ENCODE assay signal across 7 cellular contexts in the genomic region with DNA sequence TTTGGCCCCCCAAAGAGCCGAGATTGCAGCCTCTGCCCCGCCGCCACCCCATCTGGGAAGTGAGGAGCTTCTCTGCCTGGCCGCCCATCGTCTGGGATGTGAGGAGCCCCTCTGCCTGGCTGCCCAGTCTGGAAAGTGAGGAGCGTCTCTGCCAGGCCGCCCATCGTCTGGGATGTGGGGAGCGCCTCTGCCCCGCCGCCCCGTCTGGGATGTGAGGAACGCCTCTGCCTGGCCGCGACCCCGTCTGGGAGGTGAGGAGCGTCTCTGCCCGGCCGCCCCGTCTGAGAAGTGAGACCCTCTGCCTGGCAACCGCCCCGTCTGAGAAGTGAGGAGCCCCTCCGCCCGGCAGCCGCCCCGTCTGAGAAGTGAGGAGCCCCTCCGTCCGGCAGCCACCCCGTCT. TPM values are rescaled to one million over a fixed set of nuclear protein-coding genes. Genes with fewer than 3 reads are reported as not detected.
DNase-seq lines count a peak whose midpoint lies in the region; ATAC-seq and TF ChIP-seq lines count a peak whose summit lies in the region.
"Not testable (repeated sequence)": the region's sequence is repeated elsewhere in the genome, so short reads cannot be mapped to it uniquely, and the experiment has no call there.

No MANE protein-coding gene starts in this region.

- peaks cover 15% of the 10 kb centered on the region for H3K4me1 Mint-ChIP-seq in Calu3 (ENCODE audit: low read depth, unreplicated experiment)
- H3K4me1 Mint-ChIP-seq in activated B cell treated with CpG ODN at 0.5 μM for 24 hours: peaks cover 46% of the 10 kb centered on the region
- H3K4me1 Mint-ChIP-seq in activated T-cell treated with anti-CD3 and anti-CD28 coated beads, Interleukin-2, amount 50 U/mL, for 4 hours (ENCODE audit: low read depth): peaks cover 30% of the 10 kb centered on the region
- H3K4me1 Mint-ChIP-seq in activated naive CD8-positive, alpha-beta T cell treated with anti-CD3 and anti-CD28 coated beads for 36 hours: peaks cover 24% of the 10 kb centered on the region
- peaks cover 25 to 30% of the 10 kb centered on the region in 2 donors for H3K4me1 Mint-ChIP-seq in natural killer cell treated with Interleukin-12 subunit alpha and Interleukin-12 subunit beta and Interleukin-15 and Interleukin-18, amount 100 ng/mL, for 72 hours (ENCODE audit: low read depth in 2 of 2)

- H3K27me3 ChIP-seq in RWPE2 (ENCODE audit: insufficient read depth, poor library complexity, severe bottlenecking): not testable (repeated sequence)

- not testable (repeated sequence) for BruUV-seq in Calu3 (replicated peaks; lab: Mats Ljungman, UMichigan)

- H3K4me3 Mint-ChIP-seq in Calu3 (ENCODE audit: low read depth, unreplicated experiment): peak overlapping the region; percentile 98
- H3K4me3 Mint-ChIP-seq in activated B cell treated with CpG ODN at 0.5 μM for 24 hours: peak overlapping the region; percentile 98
- H3K4me3 Mint-ChIP-seq in activated T-cell treated with anti-CD3 and anti-CD28 coated beads, Interleukin-2, amount 50 U/mL, for 4 hours: peak overlapping the region; percentile 93
- H3K4me3 Mint-ChIP-seq in activated naive CD8-positive, alpha-beta T cell treated with anti-CD3 and anti-CD28 coated beads for 36 hours: peak overlapping the region; percentile 88
- H3K4me3 Mint-ChIP-seq in natural killer cell treated with Interleukin-12 subunit alpha and Interleukin-12 subunit beta and Interleukin-15 and Interleukin-18, amount 100 ng/mL, for 72 hours: peak overlapping the region; percentile 100

- ATAC-seq in RWPE2 (ENCODE audit: low read depth); activated B cell treated with CpG ODN at 0.5 μM for 24 hours (ENCODE audit: low read depth); activated T-cell treated with anti-CD3 and anti-CD28 coated beads, Interleukin-2, amount 50 U/mL, for 4 hours; natural killer cell treated with Interleukin-12 subunit alpha and Interleukin-12 subunit beta and Interleukin-15 and Interleukin-18, amount 100 ng/mL, for 72 hours: not testable (repeated sequence)

- not testable (repeated sequence) for TF ChIP-seq CTCF in Calu3 (IDR thresholded peaks at IDR 0.05; ENCODE audit: unreplicated experiment); RWPE2 (IDR thresholded peaks at IDR 0.05; ENCODE audit: poor library complexity, severe bottlenecking); activated B cell treated with CpG ODN at 0.5 μM for 24 hours (IDR thresholded peaks at IDR 0.05)

- not testable (repeated sequence) for DNase-seq in Calu3; RWPE2 (ENCODE audit: low spot score); activated B cell treated with CpG ODN at 0.5 μM for 24 hours; activated T-cell treated with anti-CD3 and anti-CD28 coated beads, Interleukin-2, amount 50 U/mL, for 4 hours; activated naive CD8-positive, alpha-beta T cell treated with anti-CD3 and anti-CD28 coated beads for 36 hours; natural killer cell treated with Interleukin-12 subunit alpha and Interleukin-12 subunit beta and Interleukin-15 and Interleukin-18, amount 100 ng/mL, for 72 hours (ENCODE audit: low spot score)

- peaks cover 48% of the 10 kb centered on the region for H3K36me3 Mint-ChIP-seq in Calu3 (ENCODE audit: insufficient read depth, unreplicated experiment)
- peaks cover 23% of the 10 kb centered on the region for H3K36me3 Mint-ChIP-seq in activated B cell treated with CpG ODN at 0.5 μM for 24 hours (ENCODE audit: low read depth)
- H3K36me3 Mint-ChIP-seq in activated T-cell treated with anti-CD3 and anti-CD28 coated beads, Interleukin-2, amount 50 U/mL, for 4 hours (ENCODE audit: insufficient read depth): not testable (repeated sequence)
- H3K36me3 Mint-ChIP-seq in activated naive CD8-positive, alpha-beta T cell treated with anti-CD3 and anti-CD28 coated beads for 36 hours: peaks cover 39% of the 10 kb centered on the region
- peaks cover 17% of the 10 kb centered on the region for H3K36me3 Mint-ChIP-seq in natural killer cell treated with Interleukin-12 subunit alpha and Interleukin-12 subunit beta and Interleukin-15 and Interleukin-18, amount 100 ng/mL, for 72 hours

- not testable (repeated sequence) for H3K27ac Mint-ChIP-seq in Calu3 (ENCODE audit: unreplicated experiment)
- peak overlapping the region; percentile 99 for H3K27ac Mint-ChIP-seq in activated B cell treated with CpG ODN at 0.5 μM for 24 hours
- H3K27ac Mint-ChIP-seq in activated naive CD8-positive, alpha-beta T cell treated with anti-CD3 and anti-CD28 coated beads for 36 hours: peak overlapping the region; percentile 100
- peak overlapping the region in 1 of 2 donors; percentile 99 for H3K27ac Mint-ChIP-seq in natural killer cell treated with Interleukin-12 subunit alpha and Interleukin-12 subunit beta and Interleukin-15 and Interleukin-18, amount 100 ng/mL, for 72 hours

- POLR2A ChIA-PET in activated B cell treated with CpG ODN at 0.5 μM for 24 hours (lab: Charles Lee): interaction anchor here (2.2 to 2.9 kb wide), 2 partner anchors 38 to 72 kb away, joined by 14 to 39 read pairs; partner anchors contain the start of genes ZFP82 and ZNF260

- not testable (repeated sequence) for H3K27me3 Mint-ChIP-seq in Calu3 (ENCODE audit: unreplicated experiment); activated B cell treated with CpG ODN at 0.5 μM for 24 hours; activated T-cell treated with anti-CD3 and anti-CD28 coated beads, Interleukin-2, amount 50 U/mL, for 4 hours (ENCODE audit: low read depth); activated naive CD8-positive, alpha-beta T cell treated with anti-CD3 and anti-CD28 coated beads for 36 hours; natural killer cell treated with Interleukin-12 subunit alpha and Interleukin-12 subunit beta and Interleukin-15 and Interleukin-18, amount 100 ng/mL, for 72 hours

- intact Hi-C loops in Calu3 (cut with micrococcal nuclease; ENCODE audit: unreplicated experiment); activated B cell treated with CpG ODN at 0.5 μM for 24 hours (cut with micrococcal nuclease): not testable (repeated sequence)

- H3K9me3 Mint-ChIP-seq in Calu3 (ENCODE audit: low read depth, unreplicated experiment); activated B cell treated with CpG ODN at 0.5 μM for 24 hours; natural killer cell treated with Interleukin-12 subunit alpha and Interleukin-12 subunit beta and Interleukin-15 and Interleukin-18, amount 100 ng/mL, for 72 hours: not testable (repeated sequence)
- H3K9me3 Mint-ChIP-seq in activated T-cell treated with anti-CD3 and anti-CD28 coated beads, Interleukin-2, amount 50 U/mL, for 4 hours: peaks cover 18% of the 10 kb centered on the region
- H3K9me3 Mint-ChIP-seq in activated naive CD8-positive, alpha-beta T cell treated with anti-CD3 and anti-CD28 coated beads for 36 hours: peaks cover 17% of the 10 kb centered on the region

- peak overlapping the region; percentile 96 for H3K4me3 ChIP-seq in RWPE2 (ENCODE audit: severe bottlenecking)

- peaks cover 19% of the 10 kb centered on the region for H3K9me3 ChIP-seq in KOPT-K1 (ENCODE audit: insufficient read depth, low read length, poor library complexity, severe bottlenecking)
- H3K9me3 ChIP-seq in RWPE2 (ENCODE audit: severe bottlenecking): not testable (repeated sequence)

- CTCF ChIA-PET in Calu3 (lab: Charles Lee); activated B cell treated with CpG ODN at 0.5 μM for 24 hours (lab: Charles Lee): not testable (repeated sequence)

- H3K36me3 ChIP-seq in KOPT-K1 (ENCODE audit: insufficient read depth, low read length); RWPE2 (ENCODE audit: low read depth): not testable (repeated sequence)

- H3K4me1 ChIP-seq in RWPE2 (ENCODE audit: insufficient read depth, poor library complexity, severe bottlenecking): not testable (repeated sequence)

- peak overlapping the region; percentile 85 for H3K27ac ChIP-seq in KOPT-K1 (ENCODE audit: low read depth, low read length, poor library complexity, severe bottlenecking)
- H3K27ac ChIP-seq in RWPE2 (ENCODE audit: poor library complexity, severe bottlenecking): not testable (repeated sequence)

RNA-seq across cellular contexts. Expression of gene ZNF566, which starts 1.5 kb away (rescaled TPM):
- total RNA-seq in Calu3 (2022): 12.0 and 13.0 TPM in 2 replicates
- 14.1 and 16.6 TPM in 2 replicates for total RNA-seq in activated B cell treated with CpG ODN at 0.5 μM for 24 hours
- 1 to 10 TPM; 5.8 to 9.0 (median 7.4) TPM for total RNA-seq in activated T-cell treated with anti-CD3 and anti-CD28 coated beads, Interleukin-2, amount 50 U/mL, for 4 hours
- 1 to 10 TPM; 6.0 to 7.8 TPM for total RNA-seq in activated naive CD8-positive, alpha-beta T cell treated with anti-CD3 and anti-CD28 coated beads for 36 hours
- total RNA-seq in natural killer cell treated with Interleukin-12 subunit alpha and Interleukin-12 subunit beta and Interleukin-15 and Interleukin-18, amount 100 ng/mL, for 72 hours: 1 to 10 TPM; 7.3 to 8.3 TPM

RNA-seq across cellular contexts. Expression of gene ZNF260, which starts 37.2 kb away (rescaled TPM):
- 14.1 and 17.8 TPM in 2 replicates for total RNA-seq in Calu3 (2022)
- total RNA-seq in activated B cell treated with CpG ODN at 0.5 μM for 24 hours: 9.8 and 13.6 TPM in 2 replicates
- total RNA-seq in activated T-cell treated with anti-CD3 and anti-CD28 coated beads, Interleukin-2, amount 50 U/mL, for 4 hours: 1 to 10 TPM; 2.6 to 7.1 (median 5.1) TPM
- 1 to 10 TPM; 6.2 to 8.3 TPM for total RNA-seq in activated naive CD8-positive, alpha-beta T cell treated with anti-CD3 and anti-CD28 coated beads for 36 hours
- 1 to 10 TPM; 6.0 to 7.1 TPM for total RNA-seq in natural killer cell treated with Interleukin-12 subunit alpha and Interleukin-12 subunit beta and Interleukin-15 and Interleukin-18, amount 100 ng/mL, for 72 hours
